9 cellular contexts compared by ENCODE assay signal in genomic region chr1:183480971-183481431, GRCh38. TPM values are rescaled to one million over a fixed set of nuclear protein-coding genes. Genes with fewer than 3 reads are reported as not detected.
DNase-seq lines count a peak whose midpoint lies in the region; ATAC-seq and TF ChIP-seq lines count a peak whose summit lies in the region.
"Had no signal": no experiment of that assay in that cellular context is flagged by ENCODE, and none has a peak within 500 bp of the region (broad histone marks: within the 10 kb centered on the region; RNA-seq: fewer than 3 reads in every experiment).

No MANE protein-coding gene starts in this region.

- H3K4me1 ChIP-seq in mammary epithelial cell (ENCODE audit: insufficient read depth, low read length) (peaks cover 21% of the 10 kb centered on the region), tibial artery (peaks cover 0 to 30% (median 0%) of the 10 kb centered on the region in 4 donors), esophagus muscularis mucosa (peaks cover 37 to 65% (median 48%) of the 10 kb centered on the region in 4 donors)

- H3K4me3 ChIP-seq in mammary epithelial cell (replicated peaks in 1 of 3; ENCODE audit: insufficient read depth in 1 of 3, low read depth in 2 of 3, low read length in 3 of 3): no peak overlapping the region
- H3K4me3 ChIP-seq in tibial artery: no peak overlapping the region
- H3K4me3 ChIP-seq in esophagus muscularis mucosa: no peak overlapping the region

- in situ Hi-C loops in mammary epithelial cell (cut with MboI; ENCODE audit: low sequenced_read_pairs in 2 of 2): no loop called here

- CTCF ChIA-PET in mammary epithelial cell (lab: Charles Lee; ENCODE audit: low non-redundant PET): interaction anchor here (0.6 kb wide), 1 partner anchor 132 kb away, joined by 3 read pairs; no protein-coding TSS in a partner anchor

- no peak overlapping the region for H3K9ac ChIP-seq in mammary epithelial cell (ENCODE audit: insufficient read depth, low read length)

- dilution Hi-C loops in mammary epithelial cell (cut with HindIII; ENCODE audit: low sequenced_read_pairs): no loop called here

- WGBS in mammary epithelial cell (ENCODE audit: low coverage, missing lambda C conversion rate): 100% methylated on average over 1 of the region's 1 CpG
- WGBS in esophagus muscularis mucosa: 63% methylated on average over 1 of the region's 1 CpG

- no TSS peak for BruUV-seq in mammary epithelial cell (replicated peaks; lab: Mats Ljungman, UMichigan)

- no peak for TF ChIP-seq EP300 in esophagus muscularis mucosa (IDR thresholded peaks at IDR 0.05)

- H3K9me3 ChIP-seq in mammary epithelial cell (replicated peaks; ENCODE audit: insufficient read depth, low read length): no peaks in the 10 kb centered on the region
- H3K9me3 ChIP-seq in tibial artery: no peaks in the 10 kb centered on the region
- H3K9me3 ChIP-seq in esophagus muscularis mucosa: no peaks in the 10 kb centered on the region

- H3K27ac ChIP-seq in mammary epithelial cell (ENCODE audit: insufficient read depth, low read depth, low read length): no peak overlapping the region
- H3K27ac ChIP-seq in tibial artery: no peak overlapping the region
- no peak overlapping the region for H3K27ac ChIP-seq in esophagus muscularis mucosa (replicated peaks in 1 of 4)

- peak; percentile 42 for DNase-seq in CD1c-positive myeloid dendritic cell (ENCODE audit: extremely low spot score)
- DNase-seq in mammary epithelial cell: peak; percentile 9
- DNase-seq in tibial artery: no peak
- DNase-seq in esophagus muscularis mucosa (ENCODE audit: extremely low spot score): no peak
- no peak for DNase-seq in activated CD4-positive, CD25-positive, alpha-beta regulatory T cell treated with anti-CD3 and anti-CD28 coated beads, Interleukin-2, amount 50 U/mL, for 72 hours
- DNase-seq in activated gamma-delta T cell (lab: John Stamatoyannopoulos, UW): no peak
- DNase-seq: effector CD4-positive, alpha-beta T cell had no signal

- TF ChIP-seq POLR2A in esophagus muscularis mucosa (IDR thresholded peaks at IDR 0.05; ENCODE audit: low read depth): no peak

- H3K36me3 ChIP-seq in mammary epithelial cell (ENCODE audit: insufficient read depth, low read length) (no peaks in the 10 kb centered on the region), tibial artery (no peaks in the 10 kb centered on the region), esophagus muscularis mucosa (no peaks in the 10 kb centered on the region)

- intact Hi-C loops in mammary epithelial cell (cut with micrococcal nuclease): no loop called here
- intact Hi-C loops in tibial artery (cut with DNase I; ENCODE audit: low total_unique reads): no loop called here
- intact Hi-C loops in esophagus muscularis mucosa (cut with DNase I): no loop called here

- peak; percentile 64 for ATAC-seq in GM19351 (IDR thresholded peaks at IDR 0.05; ENCODE audit: unreplicated experiment)
- ATAC-seq in HG03342 (IDR thresholded peaks at IDR 0.05; ENCODE audit: unreplicated experiment): peak; percentile 64

- TF ChIP-seq CTCF in mammary epithelial cell (conservative IDR thresholded peaks at IDR 0.05 in 1 of 2, IDR thresholded peaks at IDR 0.05 in 1 of 2; ENCODE audit: extremely low read depth in 1 of 2, insufficient read depth in 1 of 2, low read depth in 1 of 2, low read length in 2 of 2) (no peak), tibial artery (IDR thresholded peaks at IDR 0.05) (no peak), esophagus muscularis mucosa (IDR thresholded peaks at IDR 0.05) (no peak)

- H3K4me2 ChIP-seq in mammary epithelial cell (ENCODE audit: insufficient read depth, low read depth, low read length): peak overlapping the region; percentile 52

- H2AFZ ChIP-seq in mammary epithelial cell (ENCODE audit: low read depth, low read length): no peak overlapping the region

- no peaks in the 10 kb centered on the region for H3K27me3 ChIP-seq in mammary epithelial cell (ENCODE audit: insufficient read depth, low read length)
- H3K27me3 ChIP-seq in tibial artery: no peaks in the 10 kb centered on the region
- no peaks in the 10 kb centered on the region for H3K27me3 ChIP-seq in esophagus muscularis mucosa

- H4K20me1 ChIP-seq in mammary epithelial cell (ENCODE audit: insufficient read depth, low read length): peaks cover 3% of the 10 kb centered on the region

- H3K79me2 ChIP-seq in mammary epithelial cell (ENCODE audit: insufficient read depth, low read length): peaks cover 99% of the 10 kb centered on the region

RNA-seq across cellular contexts. Expression of gene SMG7, which starts 8.7 kb away (rescaled TPM):
- 10 to 100 TPM; 31.8 to 64.2 TPM for total RNA-seq in mammary epithelial cell
- polyA plus RNA-seq in mammary epithelial cell: 37.7 TPM
- polyA minus RNA-seq in mammary epithelial cell: 82.6 TPM
- 10 to 100 TPM; 27.7 to 34.7 (median 32.7) TPM for total RNA-seq in esophagus muscularis mucosa

Comparison
In these comparisons a context has a peak if more than half of its experiments do, and no peak if none do; other contexts are left out.
1. DNase-seq: peak in CD1c-positive myeloid dendritic cell (single experiment) and mammary epithelial cell (single experiment); none in tibial artery (0 of 2), esophagus muscularis mucosa (single experiment), activated CD4-positive, CD25-positive, alpha-beta regulatory T cell treated with anti-CD3 and anti-CD28 coated beads, Interleukin-2, amount 50 U/mL, for 72 hours (single experiment) and activated gamma-delta T cell (single experiment).